ENCODE assay signal across 1 cellular context in the genomic region with DNA sequence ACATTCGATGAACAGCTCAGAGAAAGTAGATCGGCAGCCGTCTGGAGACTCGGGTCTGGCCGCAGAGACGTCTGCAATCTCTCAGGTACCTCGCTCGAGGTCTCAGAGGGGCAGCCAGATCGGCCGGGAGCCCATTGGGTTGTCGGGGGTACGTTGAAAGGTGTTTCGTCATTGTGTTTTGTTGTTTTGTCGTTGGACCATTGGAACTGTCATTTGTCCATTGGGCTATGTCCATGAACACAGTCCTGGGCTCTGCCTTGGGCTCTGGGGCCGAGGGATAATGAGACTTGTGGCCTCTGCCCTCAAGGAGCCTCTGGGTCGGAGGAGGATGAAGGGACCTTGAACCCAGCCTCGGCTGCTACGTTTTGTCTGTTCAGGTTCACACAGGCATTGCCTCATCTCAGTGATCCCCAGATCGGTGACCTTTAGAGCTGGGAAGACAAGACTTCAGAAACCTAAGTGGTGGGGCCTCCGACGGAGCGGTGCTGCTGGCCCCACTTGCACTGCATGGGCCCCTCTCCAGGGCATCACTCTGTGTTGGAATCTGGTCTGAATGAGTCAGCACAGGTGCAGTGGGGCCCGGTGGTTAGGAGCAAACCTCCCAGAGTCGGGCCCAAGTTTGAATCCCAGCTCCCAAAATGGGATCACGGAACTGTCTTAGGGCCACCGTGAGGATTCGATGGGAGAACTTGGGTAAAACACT.
TF ChIP-seq lines count a peak whose summit lies in the region.

No MANE protein-coding gene starts in this region.

TF ChIP-seq in H1, 55 proteins besides CTCF, POLR2A, EP300 and RAD21:
- no peak for TF ChIP-seq ZNF274 (IDR thresholded peaks at IDR 0.05; ENCODE audit: borderline replicate concordance, extremely low read depth, low read length)
- no peak for TF ChIP-seq SIRT6 (IDR thresholded peaks at IDR 0.05; ENCODE audit: low read length)
- no peak for TF ChIP-seq TEAD4 (IDR thresholded peaks at IDR 0.05; ENCODE audit: low read depth, low read length)
- TF ChIP-seq, protein P1, sequence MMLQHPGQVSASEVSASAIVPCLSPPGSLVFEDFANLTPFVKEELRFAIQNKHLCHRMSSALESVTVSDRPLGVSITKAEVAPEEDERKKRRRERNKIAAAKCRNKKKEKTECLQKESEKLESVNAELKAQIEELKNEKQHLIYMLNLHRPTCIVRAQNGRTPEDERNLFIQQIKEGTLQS (IDR thresholded peaks at IDR 0.05; ENCODE audit: insufficient read depth, low read depth, low read length), result no peak
- no peak for TF ChIP-seq CBX8 (IDR thresholded peaks at IDR 0.05; ENCODE audit: borderline replicate concordance, low read depth, low read length)
- no peak for TF ChIP-seq SP2 (IDR thresholded peaks at IDR 0.05; ENCODE audit: low read length)
